ENCODE assay signal across 21 cellular contexts in genomic region chr21:30207252-30207579, GRCh38. TPM values are rescaled to one million over a fixed set of nuclear protein-coding genes. Genes with fewer than 3 reads are reported as not detected.
A peak's percentile ranks its signal among the peaks of the same experiment; 100 is the strongest.
DNase-seq lines count a peak whose midpoint lies in the region; ATAC-seq, FAIRE-seq and TF ChIP-seq lines count a peak whose summit lies in the region.
"Had no signal": no experiment of that assay in that cellular context is flagged by ENCODE, and none has a peak within 500 bp of the region (broad histone marks: within the 10 kb centered on the region; RNA-seq: fewer than 3 reads in every experiment).

No MANE protein-coding gene starts in this region.

- H2AFZ ChIP-seq in HepG2 (ENCODE audit: low read length) (no peak overlapping the region), mesenchymal stem cell (ENCODE audit: low read depth, low read length) (no peak overlapping the region)

- H2AK5ac ChIP-seq in mesenchymal stem cell (ENCODE audit: low read length, severe bottlenecking), result no peak overlapping the region

- H3K4me3 ChIP-seq in HepG2 (replicated peaks in 1 of 3; ENCODE audit: insufficient read depth in 1 of 3, low read depth in 2 of 3, low read length in 3 of 3) (no peak overlapping the region), right lobe of liver (no peak overlapping the region), brain microvascular endothelial cell (ENCODE audit: low read depth, low read length) (no peak overlapping the region), mesenchymal stem cell (ENCODE audit: insufficient read depth in 1 of 2, low read depth in 1 of 2, low read length in 2 of 2) (peak overlapping the region in 1 of 2 experiments; percentile 21)
- H3K4me3 ChIP-seq: BLaER1 treated with 17β-estradiol and CSF1 and Interleukin-3, amounts not matched to agents 10 nM and 100 nM had no signal

- TF ChIP-seq EP300 in HepG2 (IDR thresholded peaks at IDR 0.05; ENCODE audit: low read depth in 2 of 2, low read length in 2 of 2) (no peak), HepG2 (CRISPR knock-in tag; IDR thresholded peaks at IDR 0.05; ENCODE audit: borderline replicate concordance) (no peak)

- H4K91ac ChIP-seq in mesenchymal stem cell (ENCODE audit: low read length), result no peak overlapping the region

- no peak overlapping the region for H2BK120ac ChIP-seq in mesenchymal stem cell (ENCODE audit: low read depth, low read length)

- in situ Hi-C loops in HepG2 (cut with HindIII; ENCODE audit: extremely low pct_ligation_motif_present, low pct_unique_long_range_greater_than_20kb) (no loop called here), brain microvascular endothelial cell (cut with HindIII; ENCODE audit: low pct_ligation_motif_present, low sequenced_read_pairs) (no loop called here)

- intact Hi-C loops in HepG2 (cut with micrococcal nuclease; ENCODE audit: unreplicated experiment), result no loop called here
- intact Hi-C loops in right lobe of liver (cut with DNase I), result no loop called here

- FAIRE-seq in HepG2 (lab: Jason Lieb, UNC) (no peak), urothelium cell line (lab: Jason Lieb, UNC) (no peak), GM12891 (lab: Jason Lieb, UNC) (no peak)
- FAIRE-seq: GM12892, H54 had no signal

- H3K18ac ChIP-seq in mesenchymal stem cell (ENCODE audit: low read depth in 1 of 2, low read length in 2 of 2), result no peak overlapping the region

- no peaks in the 10 kb centered on the region for H3K79me1 ChIP-seq in mesenchymal stem cell (replicated peaks; ENCODE audit: low read length, poor library complexity, severe bottlenecking)

- TF ChIP-seq CTCF in HepG2 (CRISPR knock-in tag; IDR thresholded peaks at IDR 0.05) (no peak), right lobe of liver (IDR thresholded peaks at IDR 0.05) (no peak), brain microvascular endothelial cell (IDR thresholded peaks at IDR 0.05; ENCODE audit: low read depth, low read length, missing control alignments) (no peak)

- CTCF ChIA-PET in HepG2 (lab: Yijun Ruan, JAX; ENCODE audit: low intra/inter-chr PET ratio, low total read pairs), result no interaction called here

- no peaks in the 10 kb centered on the region for H4K20me1 ChIP-seq in HepG2 (ENCODE audit: insufficient read depth, low read length)
- H4K20me1 ChIP-seq: BLaER1 treated with 17β-estradiol and CSF1 and Interleukin-3, amounts not matched to agents 10 nM and 100 nM had no signal

- no peak overlapping the region for H4K8ac ChIP-seq in mesenchymal stem cell (ENCODE audit: low read length)

- no peaks in the 10 kb centered on the region for H3K79me2 ChIP-seq in HepG2 (ENCODE audit: insufficient read depth, low read length)

- H2BK12ac ChIP-seq in mesenchymal stem cell (ENCODE audit: low read length in 2 of 2), result no peak overlapping the region

- POLR2A ChIA-PET in HepG2 (lab: Yijun Ruan, JAX), result no interaction called here

- H3K4me2 ChIP-seq in HepG2 (ENCODE audit: low read depth, low read length) (no peak overlapping the region), mesenchymal stem cell (ENCODE audit: low read length, poor library complexity, severe bottlenecking) (no peak overlapping the region)

- DNase-seq in HepG2 (ENCODE audit: low spot score) (no peak), right lobe of liver (no peak), brain microvascular endothelial cell (no peak), mesenchymal stem cell (no peak), urothelium cell line (ENCODE audit: low spot score) (peak; percentile 20), COLO668 (lab: John Stamatoyannopoulos, UW; ENCODE audit: unreplicated experiment) (no peak), GM12891 (ENCODE audit: insufficient read length, low spot score) (no peak)
- no peak for DNase-seq in stimulated activated naive CD4-positive, alpha-beta T cell treated with Interleukin-2 at 50 U/mL for 16 hours (lab: John Stamatoyannopoulos, UW)
- DNase-seq: CD8-positive, alpha-beta memory T cell; DMS 273 treated with DMSO at 0.1 percent for 48 hours; GF-D8; HFFc6; NCI-H187; NCI-H345; NCI-H69 had no signal

- H2BK15ac ChIP-seq in mesenchymal stem cell (ENCODE audit: low read depth, poor library complexity, severe bottlenecking), result no peak overlapping the region

- no peak overlapping the region for H2BK5ac ChIP-seq in mesenchymal stem cell (ENCODE audit: low read depth, low read length, poor library complexity, severe bottlenecking)

- ATAC-seq in HepG2 (no peak), right lobe of liver (no peak)

- 0% methylated on average over 1 of the region's 1 CpG for WGBS in HepG2 (ENCODE audit: low lambda C conversion rate)
- 45% methylated on average over 1 of the region's 1 CpG for WGBS in right lobe of liver (ENCODE audit: insufficient coverage, low coverage, low lambda C conversion rate, missing lambda C conversion rate)
- WGBS in mesenchymal stem cell, result no CpG with 5 or more reads among the region's 1 CpG

- H3K9me3 ChIP-seq in HepG2 (ENCODE audit: low read length) (peaks cover 60% of the 10 kb centered on the region), right lobe of liver (no peaks in the 10 kb centered on the region), mesenchymal stem cell (ENCODE audit: control insufficient read depth, low read length) (no peaks in the 10 kb centered on the region)
- H3K9me3 ChIP-seq: BLaER1 treated with 17β-estradiol and CSF1 and Interleukin-3, amounts not matched to agents 10 nM and 100 nM had no signal

- no peak overlapping the region for H3K4ac ChIP-seq in mesenchymal stem cell (ENCODE audit: low read depth in 1 of 2, low read length in 2 of 2)

- no peaks in the 10 kb centered on the region for H3K27me3 ChIP-seq in HepG2 (ENCODE audit: control insufficient read depth in 1 of 2, insufficient read depth in 2 of 2, low read length in 2 of 2)
- H3K27me3 ChIP-seq in right lobe of liver, result no peaks in the 10 kb centered on the region
- H3K27me3 ChIP-seq in brain microvascular endothelial cell (replicated peaks), result no peaks in the 10 kb centered on the region
- no peaks in the 10 kb centered on the region for H3K27me3 ChIP-seq in mesenchymal stem cell (ENCODE audit: control insufficient read depth in 1 of 2, insufficient read depth in 1 of 2, low read length in 2 of 2)
- H3K27me3 ChIP-seq: BLaER1 treated with 17β-estradiol and CSF1 and Interleukin-3, amounts not matched to agents 10 nM and 100 nM had no signal

- H3K36me3 ChIP-seq in HepG2 (replicated peaks in 1 of 2; ENCODE audit: control insufficient read depth in 1 of 2, insufficient read depth in 2 of 2, low read length in 2 of 2), result no peaks in the 10 kb centered on the region
- H3K36me3 ChIP-seq in right lobe of liver, result no peaks in the 10 kb centered on the region
- H3K36me3 ChIP-seq in brain microvascular endothelial cell (replicated peaks), result no peaks in the 10 kb centered on the region
- no peaks in the 10 kb centered on the region for H3K36me3 ChIP-seq in mesenchymal stem cell (ENCODE audit: control insufficient read depth in 1 of 2, insufficient read depth in 2 of 2, low read depth in 1 of 2, low read length in 2 of 2)
- H3K36me3 ChIP-seq: BLaER1 treated with 17β-estradiol and CSF1 and Interleukin-3, amounts not matched to agents 10 nM and 100 nM had no signal

- TF ChIP-seq POLR2A in HepG2 (IDR thresholded peaks at IDR 0.05; ENCODE audit: insufficient read depth in 1 of 2, low read depth in 2 of 2, low read length in 2 of 2) (no peak), right lobe of liver (IDR thresholded peaks at IDR 0.05) (no peak), GM12891 (IDR thresholded peaks at IDR 0.05; ENCODE audit: low read depth, low read length) (no peak)

- H3K4me1 ChIP-seq in HepG2 (ENCODE audit: insufficient read depth, low read length), result no peaks in the 10 kb centered on the region
- H3K4me1 ChIP-seq in right lobe of liver, result no peaks in the 10 kb centered on the region
- H3K4me1 ChIP-seq in mesenchymal stem cell (ENCODE audit: control insufficient read depth, insufficient read depth, low read depth, low read length), result no peaks in the 10 kb centered on the region

- H3K14ac ChIP-seq in mesenchymal stem cell (ENCODE audit: low read length in 2 of 2), result no peak overlapping the region

- no TSS peak for BruUV-seq in HepG2 (replicated peaks; lab: Mats Ljungman, UMichigan)

- no peak overlapping the region for H3K9ac ChIP-seq in HepG2 (ENCODE audit: insufficient read depth, low read depth, low read length)
- peak overlapping the region; percentile 81 for H3K9ac ChIP-seq in mesenchymal stem cell (ENCODE audit: low read length)
- H3K9ac ChIP-seq: BLaER1 treated with 17β-estradiol and CSF1 and Interleukin-3, amounts not matched to agents 10 nM and 100 nM had no signal

- H3K23ac ChIP-seq in mesenchymal stem cell (ENCODE audit: low read length in 2 of 2), result no peak overlapping the region

- no peak overlapping the region for H3K27ac ChIP-seq in HepG2 (ENCODE audit: extremely low read length, insufficient read depth, low read length)
- H3K27ac ChIP-seq in right lobe of liver, result no peak overlapping the region
- H3K27ac ChIP-seq in brain microvascular endothelial cell, result peak overlapping the region; percentile 67
- no peak overlapping the region for H3K27ac ChIP-seq in mesenchymal stem cell (ENCODE audit: low read length, poor library complexity, severe bottlenecking)
- H3K27ac ChIP-seq: BLaER1 treated with 17β-estradiol and CSF1 and Interleukin-3, amounts not matched to agents 10 nM and 100 nM had no signal

- no peak for TF ChIP-seq RAD21 in HepG2 (CRISPR knock-in tag; IDR thresholded peaks at IDR 0.05)

RNA-seq across cellular contexts. Expression of gene CLDN8, which starts 8.7 kb away (rescaled TPM):
- total RNA-seq in HepG2 (2016; rRNA removed; fragmentation: Illumina TruSeq; extraction: Trizol), result not detected in 2 replicates
- total RNA-seq in HepG2 (2016; cell fraction: cytosol; rRNA removed; fragmentation: Illumina TruSeq; extraction: Trizol; ENCODE audit: low read depth), result not detected in 2 replicates
- total RNA-seq in HepG2 (2016; cell fraction: insoluble cytoplasmic fraction; rRNA removed; fragmentation: Illumina TruSeq; extraction: Trizol), result not detected in 2 replicates
- total RNA-seq in HepG2 (2016; cell fraction: membrane; rRNA removed; fragmentation: Illumina TruSeq; extraction: Trizol), result not detected in 2 replicates
- total RNA-seq in HepG2 (2016; cell fraction: nucleus; rRNA removed; fragmentation: Illumina TruSeq; extraction: Trizol), result not detected in 2 replicates
- polyA plus RNA-seq in HepG2 (2011; rRNA removed), result not detected in 2 replicates
- polyA plus RNA-seq in HepG2 (2011; cell fraction: cytosol; rRNA removed), result not detected in 2 replicates
- not detected in 2 replicates for polyA plus RNA-seq in HepG2 (2011; cell fraction: nucleus; rRNA removed)
- polyA plus RNA-seq in HepG2 (2012), result not detected in 2 replicates
- polyA plus RNA-seq in HepG2 (2016; cell fraction: cytosol; fragmentation: Illumina TruSeq; extraction: Trizol; ENCODE audit: low read depth), result not detected in 2 replicates
- polyA plus RNA-seq in HepG2 (2016; cell fraction: insoluble cytoplasmic fraction; fragmentation: Illumina TruSeq; extraction: Trizol; ENCODE audit: low read depth), result not detected in 2 replicates
- polyA plus RNA-seq in HepG2 (2016; cell fraction: membrane; fragmentation: Illumina TruSeq; extraction: Trizol; ENCODE audit: low read depth), result not detected in 2 replicates
- polyA plus RNA-seq in HepG2 (2016; cell fraction: nucleus; fragmentation: Illumina TruSeq; extraction: Trizol; ENCODE audit: insufficient read depth, low read depth), result not detected in 2 replicates
- not detected in 2 replicates for polyA minus RNA-seq in HepG2 (2011; rRNA and poly(A)+ RNA removed; ENCODE audit: low replicate concordance)
- not detected in 2 replicates for polyA minus RNA-seq in HepG2 (2011; cell fraction: cytosol; rRNA and poly(A)+ RNA removed)
- not detected in 2 replicates for polyA minus RNA-seq in HepG2 (2011; cell fraction: nucleus; rRNA and poly(A)+ RNA removed)
- not detected for total RNA-seq in right lobe of liver
- not detected for polyA plus RNA-seq in mesenchymal stem cell (2013, experiment 1 of 2)
- not detected for polyA plus RNA-seq in mesenchymal stem cell (2013, experiment 2 of 2)
- not detected for polyA plus RNA-seq in GM12891 (2012; ENCODE audit: low read depth, missing spikeins)
- total RNA-seq: A172; CD8-positive, alpha-beta memory T cell; Daoy; HFFc6; LHCN-M2 had no signal
- polyA plus RNA-seq: CD8-positive, alpha-beta memory T cell had no signal

RNA-seq across cellular contexts. Expression of gene CLDN17, which starts 40.6 kb away (rescaled TPM):
- total RNA-seq in HepG2 (2016; rRNA removed; fragmentation: Illumina TruSeq; extraction: Trizol) (not detected in 2 replicates), right lobe of liver (not detected)
- not detected in 2 replicates for total RNA-seq in HepG2 (2016; cell fraction: cytosol; rRNA removed; fragmentation: Illumina TruSeq; extraction: Trizol; ENCODE audit: low read depth)
- not detected in 2 replicates for total RNA-seq in HepG2 (2016; cell fraction: insoluble cytoplasmic fraction; rRNA removed; fragmentation: Illumina TruSeq; extraction: Trizol)
- total RNA-seq in HepG2 (2016; cell fraction: membrane; rRNA removed; fragmentation: Illumina TruSeq; extraction: Trizol), result not detected in 2 replicates
- not detected in 2 replicates for total RNA-seq in HepG2 (2016; cell fraction: nucleus; rRNA removed; fragmentation: Illumina TruSeq; extraction: Trizol)
- polyA plus RNA-seq in HepG2 (2011; rRNA removed), result not detected in 2 replicates
- polyA plus RNA-seq in HepG2 (2011; cell fraction: cytosol; rRNA removed), result not detected in 2 replicates
- polyA plus RNA-seq in HepG2 (2011; cell fraction: nucleus; rRNA removed), result not detected in 2 replicates
- polyA plus RNA-seq in HepG2 (2012), result not detected in 2 replicates
- not detected in 2 replicates for polyA plus RNA-seq in HepG2 (2016; cell fraction: cytosol; fragmentation: Illumina TruSeq; extraction: Trizol; ENCODE audit: low read depth)
- not detected in 2 replicates for polyA plus RNA-seq in HepG2 (2016; cell fraction: insoluble cytoplasmic fraction; fragmentation: Illumina TruSeq; extraction: Trizol; ENCODE audit: low read depth)
- not detected in 2 replicates for polyA plus RNA-seq in HepG2 (2016; cell fraction: membrane; fragmentation: Illumina TruSeq; extraction: Trizol; ENCODE audit: low read depth)
- polyA plus RNA-seq in HepG2 (2016; cell fraction: nucleus; fragmentation: Illumina TruSeq; extraction: Trizol; ENCODE audit: insufficient read depth, low read depth), result not detected in 2 replicates
- not detected in 2 replicates for polyA minus RNA-seq in HepG2 (2011; rRNA and poly(A)+ RNA removed; ENCODE audit: low replicate concordance)
- polyA minus RNA-seq in HepG2 (2011; cell fraction: cytosol; rRNA and poly(A)+ RNA removed), result not detected in 2 replicates
- not detected in 2 replicates for polyA minus RNA-seq in HepG2 (2011; cell fraction: nucleus; rRNA and poly(A)+ RNA removed)
- not detected for polyA plus RNA-seq in mesenchymal stem cell (2013, experiment 1 of 2)
- polyA plus RNA-seq in mesenchymal stem cell (2013, experiment 2 of 2), result not detected
- polyA plus RNA-seq in GM12891 (2012; ENCODE audit: low read depth, missing spikeins), result not detected
- total RNA-seq: A172; CD8-positive, alpha-beta memory T cell; Daoy; HFFc6; LHCN-M2 had no signal
- polyA plus RNA-seq: CD8-positive, alpha-beta memory T cell had no signal
